ENCODE assay signal across 13 cellular contexts in genomic region chr1:35029756-35030155, GRCh38. TPM values are rescaled to one million over a fixed set of nuclear protein-coding genes. Genes with fewer than 3 reads are reported as not detected.
DNase-seq lines count a peak whose midpoint lies in the region; ATAC-seq and TF ChIP-seq lines count a peak whose summit lies in the region.
"Had no signal": no experiment of that assay in that cellular context is flagged by ENCODE, and none has a peak within 500 bp of the region (broad histone marks: within the 10 kb centered on the region; RNA-seq: fewer than 3 reads in every experiment).

No MANE protein-coding gene starts in this region.

- H2AFZ ChIP-seq in hepatocyte, result no peak overlapping the region

- H3K4me3 Mint-ChIP-seq in activated T-helper 1 cell treated with anti-CD3 and anti-CD28 coated beads, Interleukin-12 subunit alpha, Interleukin-12 subunit beta, Interleukin-2, Interleukin-4 antibody, amounts not matched to agents 30 ng/mL and 10 ng/mL and 1 ng/mL, durations not matched to agents 14 hours and 24 hours and 36 hours, result peak overlapping the region; percentile 98

- H3K9me3 ChIP-seq in heart right ventricle (peaks cover 0 to 20% (median 8%) of the 10 kb centered on the region in 11 donors), hepatocyte (ENCODE audit: low read depth) (peaks cover 3% of the 10 kb centered on the region), subcutaneous abdominal adipose tissue (ENCODE audit: control insufficient read depth in 5 of 5, low read length in 5 of 5) (peaks cover 0 to 11% (median 9%) of the 10 kb centered on the region in 5 donors)

- DNase-seq in heart right ventricle (no peak), left cardiac atrium (no peak), hepatocyte (ENCODE audit: low spot score) (no peak), 8988T (no peak), left colon (no peak), Kasumi-1 (lab: John Stamatoyannopoulos, UW) (no peak)
- no peak for DNase-seq in activated T-helper 1 cell treated with anti-CD3 and anti-CD28 coated beads, Interleukin-12 subunit alpha, Interleukin-12 subunit beta, Interleukin-2, Interleukin-4 antibody, amounts not matched to agents 30 ng/mL and 10 ng/mL and 1 ng/mL, durations not matched to agents 14 hours and 24 hours and 36 hours (ENCODE audit: low spot score)
- DNase-seq: central memory CD4-positive, alpha-beta T cell; islet precursor cell; NCI-H526 treated with DMSO at 0.1 percent for 48 hours; small intestine; substantia nigra had no signal

- H3K9me2 ChIP-seq in hepatocyte (replicated peaks; ENCODE audit: insufficient read depth), result no peaks in the 10 kb centered on the region

- H3K4me2 ChIP-seq in hepatocyte, result peak overlapping the region; percentile 77

- H3K79me2 ChIP-seq in hepatocyte, result peaks cover 50% of the 10 kb centered on the region

- intact Hi-C loops in heart right ventricle (cut with DNase I) (loop anchor here in 3 of 10 donors (2.0 to 10.0 kb wide), 5 partner anchors 37 to 155 kb away; partner anchors contain the start of gene ZMYM1 (in 2 of the 3)), left cardiac atrium (cut with DNase I) (loop anchor here in 1 of 2 donors (5.0 kb wide), 1 partner anchor 173 kb away; no protein-coding TSS in a partner anchor), left colon (cut with DNase I, micrococcal nuclease) (no loop called here)
- intact Hi-C loops in activated T-helper 1 cell treated with anti-CD3 and anti-CD28 coated beads, Interleukin-12 subunit alpha, Interleukin-12 subunit beta, Interleukin-2, Interleukin-4 antibody, amounts not matched to agents 30 ng/mL and 10 ng/mL and 1 ng/mL, durations not matched to agents 14 hours and 24 hours and 36 hours (cut with micrococcal nuclease), result loop anchor here (2.0 to 5.0 kb wide), 4 partner anchors 45 to 903 kb away; partner anchors contain the start of genes AGO3, C1orf216, SMIM12 and TMEM35B

- no peaks in the 10 kb centered on the region for H3K27me3 ChIP-seq in heart right ventricle
- no peaks in the 10 kb centered on the region for H3K27me3 ChIP-seq in hepatocyte
- no peaks in the 10 kb centered on the region for H3K27me3 ChIP-seq in subcutaneous abdominal adipose tissue (ENCODE audit: control insufficient read depth in 5 of 5, insufficient read depth in 4 of 5, low read length in 5 of 5)

- H3K36me3 Mint-ChIP-seq in activated T-helper 1 cell treated with anti-CD3 and anti-CD28 coated beads, Interleukin-12 subunit alpha, Interleukin-12 subunit beta, Interleukin-2, Interleukin-4 antibody, amounts not matched to agents 30 ng/mL and 10 ng/mL and 1 ng/mL, durations not matched to agents 14 hours and 24 hours and 36 hours (ENCODE audit: low read depth), result peaks cover 23% of the 10 kb centered on the region

- no peak for ATAC-seq in heart right ventricle
- ATAC-seq in left cardiac atrium, result no peak
- no peak for ATAC-seq in left colon

- no peaks in the 10 kb centered on the region for H3K27me3 Mint-ChIP-seq in activated T-helper 1 cell treated with anti-CD3 and anti-CD28 coated beads, Interleukin-12 subunit alpha, Interleukin-12 subunit beta, Interleukin-2, Interleukin-4 antibody, amounts not matched to agents 30 ng/mL and 10 ng/mL and 1 ng/mL, durations not matched to agents 14 hours and 24 hours and 36 hours (ENCODE audit: insufficient read depth)

- H4K20me1 ChIP-seq in hepatocyte (ENCODE audit: insufficient read depth, poor library complexity, severe bottlenecking), result no peaks in the 10 kb centered on the region

- peaks cover 0 to 31% (median 0%) of the 10 kb centered on the region in 9 donors for H3K36me3 ChIP-seq in heart right ventricle
- H3K36me3 ChIP-seq in hepatocyte (replicated peaks; ENCODE audit: insufficient read depth, low read depth), result no peaks in the 10 kb centered on the region
- H3K36me3 ChIP-seq in subcutaneous abdominal adipose tissue (ENCODE audit: control insufficient read depth in 5 of 5, insufficient read depth in 5 of 5, low read length in 5 of 5), result peaks cover 0 to 14% (median 4%) of the 10 kb centered on the region in 5 donors

- peak overlapping the region in 1 of 10 donors; percentile 95 for H3K27ac ChIP-seq in heart right ventricle
- H3K27ac ChIP-seq in hepatocyte, result peak overlapping the region; percentile 85
- no peak overlapping the region for H3K27ac ChIP-seq in subcutaneous abdominal adipose tissue (ENCODE audit: low read depth, low read length)

- peak overlapping the region in 4 of 5 donors; percentile 8 to 92 (median 34) for H3K9ac ChIP-seq in subcutaneous abdominal adipose tissue (ENCODE audit: low read length in 5 of 5)

- H3K4me3 ChIP-seq in heart right ventricle (peak overlapping the region in 7 of 10 donors; percentile 61 to 89 (median 71)), hepatocyte (no peak overlapping the region), subcutaneous abdominal adipose tissue (ENCODE audit: low read depth in 1 of 5, low read length in 5 of 5) (peak overlapping the region in 3 of 5 donors; percentile 18 to 98 (median 35))

- peaks cover 35% of the 10 kb centered on the region for H3K4me1 Mint-ChIP-seq in activated T-helper 1 cell treated with anti-CD3 and anti-CD28 coated beads, Interleukin-12 subunit alpha, Interleukin-12 subunit beta, Interleukin-2, Interleukin-4 antibody, amounts not matched to agents 30 ng/mL and 10 ng/mL and 1 ng/mL, durations not matched to agents 14 hours and 24 hours and 36 hours (ENCODE audit: low read depth)

- TF ChIP-seq CTCF in heart right ventricle (IDR thresholded peaks at IDR 0.05), result no peak
- no peak for TF ChIP-seq CTCF in hepatocyte (IDR thresholded peaks at IDR 0.05; ENCODE audit: poor library complexity)

- peaks cover 14% of the 10 kb centered on the region for H3K9me3 Mint-ChIP-seq in activated T-helper 1 cell treated with anti-CD3 and anti-CD28 coated beads, Interleukin-12 subunit alpha, Interleukin-12 subunit beta, Interleukin-2, Interleukin-4 antibody, amounts not matched to agents 30 ng/mL and 10 ng/mL and 1 ng/mL, durations not matched to agents 14 hours and 24 hours and 36 hours

- no peak overlapping the region for H3K27ac Mint-ChIP-seq in activated T-helper 1 cell treated with anti-CD3 and anti-CD28 coated beads, Interleukin-12 subunit alpha, Interleukin-12 subunit beta, Interleukin-2, Interleukin-4 antibody, amounts not matched to agents 30 ng/mL and 10 ng/mL and 1 ng/mL, durations not matched to agents 14 hours and 24 hours and 36 hours

- H3K4me1 ChIP-seq in heart right ventricle (peaks cover 0 to 27% (median 20%) of the 10 kb centered on the region in 9 donors), hepatocyte (ENCODE audit: insufficient read depth) (peaks cover 7% of the 10 kb centered on the region), subcutaneous abdominal adipose tissue (ENCODE audit: control insufficient read depth in 5 of 5, insufficient read depth in 5 of 5, low read length in 5 of 5) (peaks cover 0 to 26% (median 22%) of the 10 kb centered on the region in 5 donors)

RNA-seq across cellular contexts. Expression of gene ZMYM6, which starts 2.0 kb away (rescaled TPM):
- total RNA-seq in heart right ventricle, result 10 to 100 TPM; 10.7 to 21.2 (median 15.5) TPM
- 10 to 100 TPM in 1 of 2 donors, 1 to 10 TPM in 1; 6.0 to 20.5 TPM for polyA plus RNA-seq in heart right ventricle
- total RNA-seq in left cardiac atrium, result 10 to 100 TPM; 14.3 to 16.3 TPM
- total RNA-seq in activated T-helper 1 cell treated with anti-CD3 and anti-CD28 coated beads, Interleukin-12 subunit alpha, Interleukin-12 subunit beta, Interleukin-2, Interleukin-4 antibody, amounts not matched to agents 30 ng/mL and 10 ng/mL and 1 ng/mL, durations not matched to agents 14 hours and 24 hours and 36 hours, result 20.7 and 24.6 TPM in 2 replicates
- 16.7 and 20.7 TPM in 2 replicates for total RNA-seq in hepatocyte
- polyA plus RNA-seq in hepatocyte, result 10.6 and 11.3 TPM in 2 replicates
- total RNA-seq in left colon, result 10 to 100 TPM; 19.4 to 21.4 TPM

RNA-seq across cellular contexts. Expression of gene TMEM35B, which starts 44.6 kb away (rescaled TPM):
- 10 to 100 TPM in 1 of 10 donors, 1 to 10 TPM in 9; 4.9 to 13.1 (median 6.6) TPM for total RNA-seq in heart right ventricle
- polyA plus RNA-seq in heart right ventricle, result 10 to 100 TPM; 13.3 to 26.7 TPM
- 10 to 100 TPM; 16.9 to 19.2 TPM for total RNA-seq in left cardiac atrium
- total RNA-seq in activated T-helper 1 cell treated with anti-CD3 and anti-CD28 coated beads, Interleukin-12 subunit alpha, Interleukin-12 subunit beta, Interleukin-2, Interleukin-4 antibody, amounts not matched to agents 30 ng/mL and 10 ng/mL and 1 ng/mL, durations not matched to agents 14 hours and 24 hours and 36 hours, result 22.1 and 22.6 TPM in 2 replicates
- total RNA-seq in hepatocyte, result 37.5 and 43.8 TPM in 2 replicates
- 51.5 and 51.8 TPM in 2 replicates for polyA plus RNA-seq in hepatocyte
- total RNA-seq in left colon, result 10 to 100 TPM; 16.1 to 16.2 TPM

RNA-seq across cellular contexts. Expression of gene ZMYM1, which starts 49.4 kb away (rescaled TPM):
- total RNA-seq in heart right ventricle (10 to 100 TPM in 1 of 10 donors, 1 to 10 TPM in 9; 4.2 to 11.0 (median 7.3) TPM), left cardiac atrium (1 to 10 TPM; 6.9 to 7.5 TPM), hepatocyte (17.9 and 18.7 TPM in 2 replicates), left colon (10 to 100 TPM; 12.3 to 15.9 TPM)
- polyA plus RNA-seq in heart right ventricle (1 to 10 TPM; 1.2 to 7.7 TPM), hepatocyte (3.8 and 4.7 TPM in 2 replicates)
- 3.3 and 5.3 TPM in 2 replicates for total RNA-seq in activated T-helper 1 cell treated with anti-CD3 and anti-CD28 coated beads, Interleukin-12 subunit alpha, Interleukin-12 subunit beta, Interleukin-2, Interleukin-4 antibody, amounts not matched to agents 30 ng/mL and 10 ng/mL and 1 ng/mL, durations not matched to agents 14 hours and 24 hours and 36 hours
